Comparison of ENCODE assay signal across 8 cellular contexts in genomic region chr17:17641621-17642409, GRCh38. TPM values are rescaled to one million over a fixed set of nuclear protein-coding genes. Genes with fewer than 3 reads are reported as not detected.
DNase-seq lines count a peak whose midpoint lies in the region; ATAC-seq, FAIRE-seq and TF ChIP-seq lines count a peak whose summit lies in the region.

No MANE protein-coding gene starts in this region.

- H3K4me1 ChIP-seq in SK-N-SH (ENCODE audit: control insufficient read depth in 1 of 2, insufficient read depth in 2 of 2, low read depth in 1 of 2, low read length in 1 of 2) (no peaks in the 10 kb centered on the region; a peak in 1 of 4 replicates), pancreas (no peaks in the 10 kb centered on the region), tibial nerve (peaks cover 0 to 8% (median 0%) of the 10 kb centered on the region in 4 donors)

- peak; percentile 86 for TF ChIP-seq CTCF in SK-N-SH (IDR thresholded peaks at IDR 0.05)
- TF ChIP-seq CTCF in pancreas (IDR thresholded peaks at IDR 0.05) = peak; percentile 71 to 91 (median 85)
- TF ChIP-seq CTCF in tibial nerve (IDR thresholded peaks at IDR 0.05) = peak; percentile 83 to 96 (median 86)

- POLR2A ChIA-PET in SK-N-SH (lab: Yijun Ruan, JAX) = interaction anchor here (1.1 kb wide), 1 partner anchor 145 kb away, joined by 3 read pairs; no protein-coding TSS in a partner anchor

- TF ChIP-seq RAD21 in SK-N-SH (IDR thresholded peaks at IDR 0.05; ENCODE audit: low read length) = peak; percentile 97

- intact Hi-C loops in pancreas (cut with DNase I) = loop anchor here (2.0 to 10.0 kb wide), 5 partner anchors 70 to 290 kb away; partner anchors contain the start of gene RASD1 (in 1 of the 3)

- H3K9ac ChIP-seq in SK-N-SH = no peak overlapping the region

- H3K36me3 ChIP-seq in SK-N-SH (replicated peaks in 1 of 2; ENCODE audit: control insufficient read depth in 1 of 2, insufficient read depth in 2 of 2, low read length in 1 of 2) (no peaks in the 10 kb centered on the region), pancreas (no peaks in the 10 kb centered on the region), tibial nerve (no peaks in the 10 kb centered on the region)

- DNase-seq in GM03348 (ENCODE audit: low spot score) = peak; percentile 87
- peak; percentile 38 for DNase-seq in NCI-H1048 (lab: John Stamatoyannopoulos, UW)
- DNase-seq in SK-N-SH = peak; percentile 74
- DNase-seq in activated naive CD4-positive, alpha-beta T cell treated with Interleukin-2 at 50 U/mL for 16 hours = peak; percentile 80
- peak; percentile 80 for DNase-seq in glomerular visceral epithelial cell (ENCODE audit: extremely low spot score)
- peak; percentile 60 to 87 (median 74) for DNase-seq in pancreas
- DNase-seq in tibial nerve (ENCODE audit: low spot score in 2 of 2) = peak; percentile 53 to 73

- CTCF ChIA-PET in SK-N-SH (lab: Yijun Ruan, JAX) = interaction anchor here (0.5 to 10.3 kb wide), 46 partner anchors 9 to 651 kb away, joined by 3 to 155 read pairs (median 4); partner anchors contain the start of genes PEMT and RASD1

- H3K9me2 ChIP-seq in SK-N-SH = no peaks in the 10 kb centered on the region

- no peaks in the 10 kb centered on the region for H3K27me3 ChIP-seq in SK-N-SH (ENCODE audit: insufficient read depth)
- H3K27me3 ChIP-seq in pancreas = no peaks in the 10 kb centered on the region
- H3K27me3 ChIP-seq in tibial nerve = no peaks in the 10 kb centered on the region

- ATAC-seq in pancreas = peak; percentile 92 to 98 (median 95)
- no peak for ATAC-seq in GM18858 (IDR thresholded peaks at IDR 0.05; ENCODE audit: unreplicated experiment)

- no peaks in the 10 kb centered on the region for H3F3A ChIP-seq in SK-N-SH (replicated peaks; ENCODE audit: insufficient read depth)

- H4K20me1 ChIP-seq in SK-N-SH (ENCODE audit: insufficient read depth) = no peaks in the 10 kb centered on the region

- no peak overlapping the region for H3K4me2 ChIP-seq in SK-N-SH

- H3K27ac ChIP-seq in SK-N-SH (ENCODE audit: low read depth in 2 of 2, low read length in 1 of 2) (no peak overlapping the region), pancreas (no peak overlapping the region), tibial nerve (no peak overlapping the region)

- TF ChIP-seq POLR2A in tibial nerve (IDR thresholded peaks at IDR 0.05) = no peak

- FAIRE-seq in pancreas (lab: Jason Lieb, UNC) = no peak

- H3K4me3 ChIP-seq in SK-N-SH (ENCODE audit: low read depth in 2 of 2, low read length in 1 of 2) (peak overlapping the region in 1 of 2 experiments; percentile 30; a peak in 1 of 4 replicates), pancreas (no peak overlapping the region), tibial nerve (no peak overlapping the region)

- H2AFZ ChIP-seq in SK-N-SH (ENCODE audit: low read depth) = no peak overlapping the region

- 28% methylated on average over 14 of the region's 14 CpGs for WGBS in SK-N-SH (ENCODE audit: low lambda C conversion rate)
- WGBS in pancreas, 2 donors = 19 to 21% methylated on average over 14 of the region's 14 CpGs
- WGBS in tibial nerve, 2 donors = 27 to 34% methylated on average over 13 to 14 of the region's 14 CpGs

- H3K9me3 ChIP-seq in SK-N-SH (no peaks in the 10 kb centered on the region), pancreas (no peaks in the 10 kb centered on the region), tibial nerve (peaks cover 0 to 8% (median 0%) of the 10 kb centered on the region in 4 donors)

- TF ChIP-seq EP300 in SK-N-SH (IDR thresholded peaks at IDR 0.05; ENCODE audit: borderline replicate concordance in 1 of 2, low read depth in 1 of 2, low read length in 1 of 2) = no peak
- no peak for TF ChIP-seq EP300 in tibial nerve (IDR thresholded peaks at IDR 0.05)

- H3K79me2 ChIP-seq in SK-N-SH (ENCODE audit: insufficient read depth) = no peaks in the 10 kb centered on the region

TF ChIP-seq in SK-N-SH, 30 proteins besides CTCF, POLR2A, EP300 and RAD21:
- TF ChIP-seq, protein P1, sequence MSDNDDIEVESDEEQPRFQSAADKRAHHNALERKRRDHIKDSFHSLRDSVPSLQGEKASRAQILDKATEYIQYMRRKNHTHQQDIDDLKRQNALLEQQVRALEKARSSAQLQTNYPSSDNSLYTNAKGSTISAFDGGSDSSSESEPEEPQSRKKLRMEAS (IDR thresholded peaks at IDR 0.05; ENCODE audit: low read depth) = no peak
- TF ChIP-seq RCOR1 (IDR thresholded peaks at IDR 0.05; ENCODE audit: low read length) (no peak), SIN3A (IDR thresholded peaks at IDR 0.05; ENCODE audit: borderline replicate concordance, low read depth, low read length) (no peak), RFX5 (IDR thresholded peaks at IDR 0.05; ENCODE audit: low read length) (no peak), SMC3 (IDR thresholded peaks at IDR 0.05; ENCODE audit: low read depth, low read length) (peak; percentile 94)

RNA-seq across cellular contexts. Expression of gene RAI1, which starts 39.4 kb away (rescaled TPM):
- polyA plus RNA-seq in SK-N-SH (2012; rRNA removed) = 2.6 and 4.7 TPM in 2 replicates
- 3.4 and 3.9 TPM in 2 replicates for polyA plus RNA-seq in SK-N-SH (2012; cell fraction: cytosol; rRNA removed)
- polyA plus RNA-seq in SK-N-SH (2012; cell fraction: nucleus; rRNA removed) = 16.7 and 20.0 TPM in 2 replicates
- 10 to 100 TPM; 12.1 to 21.6 (median 13.5) TPM for total RNA-seq in pancreas
- polyA plus RNA-seq in pancreas = 10 to 100 TPM; 21.1 to 23.9 TPM
- total RNA-seq in tibial nerve = 10 to 100 TPM; 32.9 to 52.7 (median 45.9) TPM

RNA-seq across cellular contexts. Expression of gene PEMT, which starts 50.3 kb away (rescaled TPM):
- polyA plus RNA-seq in SK-N-SH (2012; rRNA removed) (49.8 and 52.8 TPM in 2 replicates), pancreas (100 to 1,000 TPM in 1 of 2 donors, 10 to 100 TPM in 1; 26.4 to 109 TPM)
- 26.8 and 41.1 TPM in 2 replicates for polyA plus RNA-seq in SK-N-SH (2012; cell fraction: cytosol; rRNA removed)
- 19.4 and 22.2 TPM in 2 replicates for polyA plus RNA-seq in SK-N-SH (2012; cell fraction: nucleus; rRNA removed)
- total RNA-seq in pancreas (10 to 100 TPM; 14.8 to 26.8 (median 22.1) TPM), tibial nerve (10 to 100 TPM; 29.5 to 80.8 (median 58.8) TPM)
